8 cellular contexts compared by ENCODE assay signal in the genomic region with DNA sequence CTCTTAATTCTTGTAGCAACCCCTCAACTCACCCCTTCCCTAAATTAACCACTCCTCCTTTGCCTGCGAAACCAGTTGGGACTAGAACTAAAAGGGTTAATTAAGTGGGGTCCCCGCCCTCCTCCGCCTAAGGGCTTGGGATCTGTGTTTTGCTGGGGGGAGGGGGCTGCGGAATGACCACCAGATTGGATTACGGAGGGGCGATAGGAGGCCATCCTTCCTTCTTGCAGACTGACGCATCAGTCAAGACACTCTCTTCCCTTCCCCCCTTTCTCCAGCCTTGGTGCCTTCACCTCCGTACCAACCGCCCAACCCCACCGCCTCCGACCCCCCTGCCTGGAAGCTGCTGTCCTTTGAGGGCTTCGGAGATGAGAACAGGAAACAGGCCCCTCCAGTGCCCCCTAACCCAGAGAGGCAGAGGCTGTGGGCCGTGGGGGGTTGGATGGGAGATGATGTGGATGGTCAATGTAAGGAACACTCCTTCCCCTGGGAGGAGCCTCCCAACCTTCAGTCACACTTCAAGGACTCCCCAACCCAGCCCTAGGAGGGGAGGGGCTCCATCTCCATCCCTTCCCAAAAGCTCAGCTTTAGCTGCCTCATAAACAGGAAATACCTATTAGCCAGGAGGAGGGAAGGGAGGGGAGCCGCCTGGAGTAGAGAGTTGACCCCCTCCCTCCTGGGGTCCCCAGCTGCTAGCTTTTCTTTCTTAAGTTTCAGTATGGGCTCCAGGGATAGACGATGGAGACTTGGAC. TPM values are rescaled to one million over a fixed set of nuclear protein-coding genes. Genes with fewer than 3 reads are reported as not detected.
A peak's percentile ranks its signal among the peaks of the same experiment; 100 is the strongest.
DNase-seq lines count a peak whose midpoint lies in the region; ATAC-seq, FAIRE-seq and TF ChIP-seq lines count a peak whose summit lies in the region.

No MANE protein-coding gene starts in this region.

- no peak overlapping the region for H4K91ac ChIP-seq in neuronal stem cell (ENCODE audit: low read depth, low read length, poor library complexity)

- DNase-seq in CD14-positive monocyte (ENCODE audit: low spot score) (no peak), HTR-8/SVneo (ENCODE audit: insufficient read length, low spot score) (peak; percentile 75), globus pallidus (ENCODE audit: low spot score) (peak; percentile 42), neuronal stem cell (ENCODE audit: low spot score) (peak; percentile 77), AML-193 (lab: John Stamatoyannopoulos, UW) (no peak), NCI-H774 (lab: John Stamatoyannopoulos, UW) (no peak)
- DNase-seq in activated T-helper 2 cell treated with anti-CD3 and anti-CD28 coated beads, Interferon-gamma antibody, Interleukin-2, Interleukin-4, amounts not matched to agents 10 μg/mL and 5 μg/mL and 100 μg/mL, durations not matched to agents 14 hours and 24 hours and 36 hours (ENCODE audit: low spot score): no peak

- peak overlapping the region; percentile 86 to 92 for H3K4me3 ChIP-seq in neuronal stem cell (ENCODE audit: low read length in 2 of 2)

- ATAC-seq in HG03571 (IDR thresholded peaks at IDR 0.05; ENCODE audit: unreplicated experiment): no peak

- peak overlapping the region; percentile 89 for H2AFZ ChIP-seq in neuronal stem cell (ENCODE audit: low read length)

- peak; percentile 40 for FAIRE-seq in HTR-8/SVneo (lab: Jason Lieb, UNC)

- peaks cover 6% of the 10 kb centered on the region for H3K79me1 ChIP-seq in neuronal stem cell (ENCODE audit: low read depth, low read length)

- intact Hi-C loops in CD14-positive monocyte (cut with micrococcal nuclease): no loop called here
- intact Hi-C loops in activated T-helper 2 cell treated with anti-CD3 and anti-CD28 coated beads, Interferon-gamma antibody, Interleukin-2, Interleukin-4, amounts not matched to agents 10 μg/mL and 5 μg/mL and 100 μg/mL, durations not matched to agents 14 hours and 24 hours and 36 hours (cut with micrococcal nuclease): loop anchor here (1.0 kb wide), 1 partner anchor 31 kb away; a partner anchor contains a TSS

- peak overlapping the region; percentile 98 for H3K27ac ChIP-seq in neuronal stem cell (replicated peaks; ENCODE audit: low read length)

- peaks cover 0 to 6% (median 3%) of the 10 kb centered on the region in 3 donors for H3K27me3 Mint-ChIP-seq in CD14-positive monocyte (ENCODE audit: low read depth in 3 of 3)
- H3K27me3 Mint-ChIP-seq in activated T-helper 2 cell treated with anti-CD3 and anti-CD28 coated beads, Interferon-gamma antibody, Interleukin-2, Interleukin-4, amounts not matched to agents 10 μg/mL and 5 μg/mL and 100 μg/mL, durations not matched to agents 14 hours and 24 hours and 36 hours (ENCODE audit: low read depth): no peaks in the 10 kb centered on the region

- peak overlapping the region; percentile 19 for H2BK12ac ChIP-seq in neuronal stem cell (ENCODE audit: low read length)

- no peak for TF ChIP-seq CTCF in CD14-positive monocyte (IDR thresholded peaks at IDR 0.05)

- no peaks in the 10 kb centered on the region for H3K36me3 ChIP-seq in neuronal stem cell (replicated peaks in 1 of 2; ENCODE audit: control insufficient read depth in 2 of 2, insufficient read depth in 2 of 2, low read length in 2 of 2)

- H3K27me3 ChIP-seq in neuronal stem cell (ENCODE audit: control insufficient read depth in 3 of 3, insufficient read depth in 3 of 3, low read depth in 1 of 3, low read length in 3 of 3): no peaks in the 10 kb centered on the region

- peak overlapping the region; percentile 65 for H2BK15ac ChIP-seq in neuronal stem cell (ENCODE audit: low read length)

- peak overlapping the region in 5 of 7 donors; percentile 63 to 90 (median 77) for H3K27ac Mint-ChIP-seq in CD14-positive monocyte
- H3K27ac Mint-ChIP-seq in activated T-helper 2 cell treated with anti-CD3 and anti-CD28 coated beads, Interferon-gamma antibody, Interleukin-2, Interleukin-4, amounts not matched to agents 10 μg/mL and 5 μg/mL and 100 μg/mL, durations not matched to agents 14 hours and 24 hours and 36 hours: peak overlapping the region; percentile 90

- no peak overlapping the region for H3K14ac ChIP-seq in neuronal stem cell (ENCODE audit: low read length)

- peak overlapping the region; percentile 81 for H2AK5ac ChIP-seq in neuronal stem cell (ENCODE audit: low read depth, low read length)

- peak overlapping the region; percentile 88 to 89 for H3K4me3 Mint-ChIP-seq in CD14-positive monocyte
- peak overlapping the region; percentile 85 for H3K4me3 Mint-ChIP-seq in activated T-helper 2 cell treated with anti-CD3 and anti-CD28 coated beads, Interferon-gamma antibody, Interleukin-2, Interleukin-4, amounts not matched to agents 10 μg/mL and 5 μg/mL and 100 μg/mL, durations not matched to agents 14 hours and 24 hours and 36 hours (ENCODE audit: low read depth)

- H2BK120ac ChIP-seq in neuronal stem cell (ENCODE audit: low read depth, low read length): peak overlapping the region; percentile 89

- H3K18ac ChIP-seq in neuronal stem cell (ENCODE audit: low read length): peak overlapping the region; percentile 97

- H3K4me1 ChIP-seq in neuronal stem cell (ENCODE audit: control insufficient read depth in 2 of 2, insufficient read depth in 1 of 2, low read depth in 1 of 2, low read length in 2 of 2): peaks cover 39 to 43% of the 10 kb centered on the region in 2 donors

- peak overlapping the region; percentile 94 for H3K23ac ChIP-seq in neuronal stem cell (ENCODE audit: low read depth, low read length, poor library complexity)

- peaks cover 45% of the 10 kb centered on the region for H3K4me1 Mint-ChIP-seq in CD14-positive monocyte
- H3K4me1 Mint-ChIP-seq in activated T-helper 2 cell treated with anti-CD3 and anti-CD28 coated beads, Interferon-gamma antibody, Interleukin-2, Interleukin-4, amounts not matched to agents 10 μg/mL and 5 μg/mL and 100 μg/mL, durations not matched to agents 14 hours and 24 hours and 36 hours (ENCODE audit: low read depth): peaks cover 39% of the 10 kb centered on the region

- no CpG with 5 or more reads among the region's 15 CpGs for WGBS in neuronal stem cell (ENCODE audit: extremely low coverage in 2 of 2, insufficient read length in 2 of 2, insufficient replicate concordance in 1 of 2), 2 donors

- peak overlapping the region; percentile 98 for H3K4me2 ChIP-seq in neuronal stem cell (ENCODE audit: insufficient read depth, low read length, poor library complexity, severe bottlenecking)

- no peaks in the 10 kb centered on the region for H3K9me3 Mint-ChIP-seq in CD14-positive monocyte
- no peaks in the 10 kb centered on the region for H3K9me3 Mint-ChIP-seq in activated T-helper 2 cell treated with anti-CD3 and anti-CD28 coated beads, Interferon-gamma antibody, Interleukin-2, Interleukin-4, amounts not matched to agents 10 μg/mL and 5 μg/mL and 100 μg/mL, durations not matched to agents 14 hours and 24 hours and 36 hours

- no peak overlapping the region for H3K4ac ChIP-seq in neuronal stem cell (ENCODE audit: low read length)

- H3K9ac ChIP-seq in neuronal stem cell (ENCODE audit: low read depth, low read length, poor library complexity): peak overlapping the region; percentile 87

- H3K9me3 ChIP-seq in neuronal stem cell (replicated peaks in 1 of 2; ENCODE audit: control insufficient read depth in 2 of 2, insufficient read depth in 1 of 2, low read depth in 1 of 2, low read length in 2 of 2): no peaks in the 10 kb centered on the region

- H4K8ac ChIP-seq in neuronal stem cell (ENCODE audit: low read depth, low read length): no peak overlapping the region

- H3K36me3 Mint-ChIP-seq in CD14-positive monocyte: no peaks in the 10 kb centered on the region
- H3K36me3 Mint-ChIP-seq in activated T-helper 2 cell treated with anti-CD3 and anti-CD28 coated beads, Interferon-gamma antibody, Interleukin-2, Interleukin-4, amounts not matched to agents 10 μg/mL and 5 μg/mL and 100 μg/mL, durations not matched to agents 14 hours and 24 hours and 36 hours (ENCODE audit: low read depth): no peaks in the 10 kb centered on the region

- peak overlapping the region; percentile 99 for H2BK5ac ChIP-seq in neuronal stem cell (ENCODE audit: low read length)

RNA-seq across cellular contexts. Expression of a gene that starts 1.0 kb away (rescaled TPM):
- 10 to 100 TPM in 1 of 2 donors, 1 to 10 TPM in 1; 8.7 to 21.9 TPM for polyA plus RNA-seq in CD14-positive monocyte
- 71.8 and 74.8 TPM in 2 replicates for total RNA-seq in activated T-helper 2 cell treated with anti-CD3 and anti-CD28 coated beads, Interferon-gamma antibody, Interleukin-2, Interleukin-4, amounts not matched to agents 10 μg/mL and 5 μg/mL and 100 μg/mL, durations not matched to agents 14 hours and 24 hours and 36 hours
- polyA plus RNA-seq in neuronal stem cell (2013, experiment 1 of 2): 88.5 TPM
- polyA plus RNA-seq in neuronal stem cell (2013, experiment 2 of 2): 86.1 TPM

RNA-seq across cellular contexts. Expression of a gene that starts 11.7 kb away (rescaled TPM):
- 1 to 10 TPM; 1.1 to 2.5 TPM for polyA plus RNA-seq in CD14-positive monocyte
- total RNA-seq in activated T-helper 2 cell treated with anti-CD3 and anti-CD28 coated beads, Interferon-gamma antibody, Interleukin-2, Interleukin-4, amounts not matched to agents 10 μg/mL and 5 μg/mL and 100 μg/mL, durations not matched to agents 14 hours and 24 hours and 36 hours: 91.3 and 94.1 TPM in 2 replicates
- polyA plus RNA-seq in neuronal stem cell (2013, experiment 1 of 2): 19.0 TPM
- polyA plus RNA-seq in neuronal stem cell (2013, experiment 2 of 2): 19.9 TPM

RNA-seq across cellular contexts. Expression of a gene that starts 31.0 kb away (rescaled TPM):
- polyA plus RNA-seq in CD14-positive monocyte: 10 to 100 TPM in 1 of 2 donors, 1 to 10 TPM in 1; 10.0 to 19.3 TPM
- 195 and 196 TPM in 2 replicates for total RNA-seq in activated T-helper 2 cell treated with anti-CD3 and anti-CD28 coated beads, Interferon-gamma antibody, Interleukin-2, Interleukin-4, amounts not matched to agents 10 μg/mL and 5 μg/mL and 100 μg/mL, durations not matched to agents 14 hours and 24 hours and 36 hours
- polyA plus RNA-seq in neuronal stem cell (2013, experiment 1 of 2): 80.8 TPM
- polyA plus RNA-seq in neuronal stem cell (2013, experiment 2 of 2): 80.1 TPM

RNA-seq across cellular contexts. Expression of a gene that starts 56.0 kb away (rescaled TPM):
- polyA plus RNA-seq in CD14-positive monocyte: 10 to 100 TPM; 23.6 to 27.3 TPM
- total RNA-seq in activated T-helper 2 cell treated with anti-CD3 and anti-CD28 coated beads, Interferon-gamma antibody, Interleukin-2, Interleukin-4, amounts not matched to agents 10 μg/mL and 5 μg/mL and 100 μg/mL, durations not matched to agents 14 hours and 24 hours and 36 hours: 25.4 and 25.5 TPM in 2 replicates
- 6.3 TPM for polyA plus RNA-seq in neuronal stem cell (2013, experiment 1 of 2)
- polyA plus RNA-seq in neuronal stem cell (2013, experiment 2 of 2): 6.3 TPM

Comparison
In these comparisons a context has a peak if more than half of its experiments do, and no peak if none do; other contexts are left out.
1. DNase-seq: peak in HTR-8/SVneo (single experiment), globus pallidus (single experiment) and neuronal stem cell (single experiment); none in CD14-positive monocyte (single experiment), activated T-helper 2 cell treated with anti-CD3 and anti-CD28 coated beads, Interferon-gamma antibody, Interleukin-2, Interleukin-4, amounts not matched to agents 10 μg/mL and 5 μg/mL and 100 μg/mL, durations not matched to agents 14 hours and 24 hours and 36 hours (single experiment), AML-193 (0 of 2) and NCI-H774 (single experiment).